In genomic region chr12:23055004-23055403, GRCh38 we compare ENCODE assay signal across 8 cellular contexts.
DNase-seq lines count a peak whose midpoint lies in the region; ATAC-seq, FAIRE-seq and TF ChIP-seq lines count a peak whose summit lies in the region.

No MANE protein-coding gene starts in this region.

- H3K27me3 ChIP-seq in heart left ventricle (no peaks in the 10 kb centered on the region), esophagus muscularis mucosa (no peaks in the 10 kb centered on the region), adrenal gland (no peaks in the 10 kb centered on the region)

- H3K36me3 ChIP-seq in heart left ventricle (no peaks in the 10 kb centered on the region), esophagus muscularis mucosa (no peaks in the 10 kb centered on the region), adrenal gland (replicated peaks in 1 of 2) (no peaks in the 10 kb centered on the region)

- TF ChIP-seq EP300 in esophagus muscularis mucosa (IDR thresholded peaks at IDR 0.05): no peak

- DNase-seq in heart left ventricle (no peak), left ventricle myocardium superior (no peak), NCI-H748 treated with DMSO at 0.1 percent for 48 hours (lab: John Stamatoyannopoulos, UW) (peak; percentile 26), esophagus muscularis mucosa (ENCODE audit: extremely low spot score) (no peak), urothelium cell line (ENCODE audit: low spot score) (peak; percentile 61), adrenal gland (no peak)

- TF ChIP-seq POLR2A in heart left ventricle (IDR thresholded peaks at IDR 0.05) (no peak), esophagus muscularis mucosa (IDR thresholded peaks at IDR 0.05; ENCODE audit: low read depth) (no peak), adrenal gland (IDR thresholded peaks at IDR 0.05) (no peak)

- FAIRE-seq in urothelium cell line (lab: Jason Lieb, UNC): peak; percentile 66

- ATAC-seq in heart left ventricle: no peak
- ATAC-seq in left ventricle myocardium superior: no peak
- no peak for ATAC-seq in GM19467 (IDR thresholded peaks at IDR 0.05; ENCODE audit: unreplicated experiment)
- ATAC-seq in GM19324 (IDR thresholded peaks at IDR 0.05; ENCODE audit: low FRiP score, unreplicated experiment): no peak

- WGBS in heart left ventricle, 4 donors: 7 to 12% (median 10%) methylated on average over 4 of the region's 4 CpGs
- WGBS in esophagus muscularis mucosa: 15% methylated on average over 4 of the region's 4 CpGs
- WGBS in adrenal gland, 4 donors: 12 to 17% (median 14%) methylated on average over 4 of the region's 4 CpGs

- H3K4me1 ChIP-seq in heart left ventricle (no peaks in the 10 kb centered on the region), esophagus muscularis mucosa (peaks cover 0 to 5% (median 2%) of the 10 kb centered on the region in 4 donors), adrenal gland (replicated peaks in 1 of 2) (no peaks in the 10 kb centered on the region)

- intact Hi-C loops in heart left ventricle (cut with DNase I) (loop anchor here in 2 of 10 donors (10.0 kb wide), 1 partner anchor 200 kb away; no protein-coding TSS in a partner anchor), left ventricle myocardium superior (cut with micrococcal nuclease) (no loop called here), esophagus muscularis mucosa (cut with DNase I) (no loop called here), adrenal gland (cut with DNase I) (no loop called here)

- no peaks in the 10 kb centered on the region for H3K9me3 ChIP-seq in heart left ventricle
- H3K9me3 ChIP-seq in esophagus muscularis mucosa: no peaks in the 10 kb centered on the region
- no peaks in the 10 kb centered on the region for H3K9me3 ChIP-seq in adrenal gland (replicated peaks in 1 of 3)

- TF ChIP-seq CTCF in heart left ventricle (IDR thresholded peaks at IDR 0.05): peak in 7 of 12 donors; percentile 7 to 27 (median 20)
- peak; percentile 51 to 67 (median 57) for TF ChIP-seq CTCF in esophagus muscularis mucosa (IDR thresholded peaks at IDR 0.05)
- TF ChIP-seq CTCF in adrenal gland (IDR thresholded peaks at IDR 0.05): no peak

- H3K27ac ChIP-seq in heart left ventricle (no peak overlapping the region), esophagus muscularis mucosa (replicated peaks in 1 of 4) (no peak overlapping the region), adrenal gland (no peak overlapping the region)

- no peak overlapping the region for H3K4me3 ChIP-seq in heart left ventricle
- no peak overlapping the region for H3K4me3 ChIP-seq in esophagus muscularis mucosa
- H3K4me3 ChIP-seq in adrenal gland: no peak overlapping the region

Comparison
In these comparisons a context has a peak if more than half of its experiments do, and no peak if none do; other contexts are left out.
1. DNase-seq: peak in NCI-H748 treated with DMSO at 0.1 percent for 48 hours (single experiment) and urothelium cell line (single experiment); none in heart left ventricle (0 of 5), left ventricle myocardium superior (single experiment), esophagus muscularis mucosa (single experiment) and adrenal gland (0 of 7).
2. CTCF ChIP-seq: peak in heart left ventricle (7 of 12) and esophagus muscularis mucosa (3 of 3); none in adrenal gland (0 of 6).